ENCODE assay signal across 1 cellular context in genomic region chr17:20500346-20500745, GRCh38. TPM values are rescaled to one million over a fixed set of nuclear protein-coding genes. Genes with fewer than 3 reads are reported as not detected.
"Had no signal": no experiment of that assay in that cellular context is flagged by ENCODE, and none has a peak within 500 bp of the region (broad histone marks: within the 10 kb centered on the region; RNA-seq: fewer than 3 reads in every experiment).

No MANE protein-coding gene starts in this region.

RNA-seq across cellular contexts. Expression of gene LGALS9B, which starts 33.0 kb away (rescaled TPM):
- total RNA-seq: G401 had no signal
